ENCODE assay signal across 18 cellular contexts in the genomic region with DNA sequence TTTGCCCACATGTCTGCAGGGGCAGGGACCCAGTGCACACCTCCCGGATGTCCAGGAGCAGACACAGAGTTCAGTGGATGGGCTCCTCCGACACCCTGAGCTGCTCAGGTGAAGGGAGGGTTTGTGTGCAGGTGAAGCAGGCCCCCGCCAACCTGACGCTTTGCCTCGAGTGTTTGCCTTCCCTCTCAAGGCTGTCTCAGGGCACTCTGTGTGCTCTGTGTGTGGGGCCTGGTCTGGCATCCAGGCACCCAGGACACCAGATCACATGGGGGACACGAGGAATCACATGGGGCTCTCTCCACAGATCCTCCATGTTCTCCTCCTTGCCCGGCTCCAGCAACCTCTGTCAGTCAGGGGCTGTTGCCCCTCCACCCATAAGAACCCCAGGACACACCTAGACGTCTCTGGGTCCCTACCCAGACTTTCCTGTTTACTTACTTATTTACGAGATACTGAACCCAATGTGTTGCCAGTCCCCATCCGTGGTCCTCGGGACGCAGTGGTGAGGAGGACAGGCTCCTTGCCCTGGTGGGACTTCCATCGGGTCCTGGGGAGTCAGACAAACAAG.
"Had no signal": no experiment of that assay in that cellular context is flagged by ENCODE, and none has a peak within 500 bp of the region (broad histone marks: within the 10 kb centered on the region; RNA-seq: fewer than 3 reads in every experiment).

No MANE protein-coding gene starts in this region.

- DNase-seq: activated CD4-positive, alpha-beta T cell treated with anti-CD3 and anti-CD28 coated beads for 36 hours; activated CD8-positive, alpha-beta T cell treated with anti-CD3 and anti-CD28 coated beads for 36 hours; activated naive CD4-positive, alpha-beta T cell treated with Interleukin-2 at 50 U/mL for 16 hours; anterior cingulate cortex; brain microvascular endothelial cell; cortex of kidney; effector CD4-positive, alpha-beta T cell; esophagus squamous epithelium; islet precursor cell; natural killer cell; right cardiac atrium; stimulated activated naive CD8-positive, alpha-beta T cell treated with anti-CD3 and anti-CD28 coated beads, Interleukin-15, Interleukin-2, amounts not matched to agents 100 U/mL and 50 U/mL, for 24 hours had no signal

- H3K27me3 ChIP-seq: brain microvascular endothelial cell, hepatocyte had no signal

- H3K36me3 ChIP-seq: brain microvascular endothelial cell, esophagus squamous epithelium, prostate gland had no signal

- H3K4me3 Mint-ChIP-seq: activated CD4-positive, alpha-beta T cell treated with anti-CD3 and anti-CD28 coated beads for 36 hours; activated CD8-positive, alpha-beta T cell treated with anti-CD3 and anti-CD28 coated beads for 36 hours; activated T-helper 1 cell treated with anti-CD3 and anti-CD28 coated beads, Interleukin-12 subunit alpha, Interleukin-12 subunit beta, Interleukin-2, Interleukin-4 antibody, amounts not matched to agents 30 ng/mL and 10 ng/mL and 1 ng/mL, durations not matched to agents 14 hours and 24 hours and 36 hours; central memory CD8-positive, alpha-beta T cell; memory B cell; natural killer cell; type B pancreatic cell had no signal

- H3K4me3 ChIP-seq: esophagus squamous epithelium, hepatocyte, prostate gland had no signal

- H2AFZ ChIP-seq: hepatocyte had no signal

- H3K9me3 Mint-ChIP-seq: activated CD8-positive, alpha-beta T cell treated with anti-CD3 and anti-CD28 coated beads for 36 hours; activated T-helper 1 cell treated with anti-CD3 and anti-CD28 coated beads, Interleukin-12 subunit alpha, Interleukin-12 subunit beta, Interleukin-2, Interleukin-4 antibody, amounts not matched to agents 30 ng/mL and 10 ng/mL and 1 ng/mL, durations not matched to agents 14 hours and 24 hours and 36 hours; central memory CD8-positive, alpha-beta T cell; memory B cell; natural killer cell; type B pancreatic cell had no signal

- H3K36me3 Mint-ChIP-seq: memory B cell, natural killer cell, type B pancreatic cell had no signal

- H3K4me1 Mint-ChIP-seq: activated CD4-positive, alpha-beta T cell treated with anti-CD3 and anti-CD28 coated beads for 36 hours; central memory CD8-positive, alpha-beta T cell; memory B cell; natural killer cell had no signal

- H3K27ac Mint-ChIP-seq: activated CD4-positive, alpha-beta T cell treated with anti-CD3 and anti-CD28 coated beads for 36 hours; activated CD8-positive, alpha-beta T cell treated with anti-CD3 and anti-CD28 coated beads for 36 hours; activated T-helper 1 cell treated with anti-CD3 and anti-CD28 coated beads, Interleukin-12 subunit alpha, Interleukin-12 subunit beta, Interleukin-2, Interleukin-4 antibody, amounts not matched to agents 30 ng/mL and 10 ng/mL and 1 ng/mL, durations not matched to agents 14 hours and 24 hours and 36 hours; memory B cell; natural killer cell; type B pancreatic cell had no signal

- H3K4me1 ChIP-seq: esophagus squamous epithelium, prostate gland had no signal

- ATAC-seq: activated CD4-positive, alpha-beta T cell treated with anti-CD3 and anti-CD28 coated beads for 36 hours; activated CD8-positive, alpha-beta T cell treated with anti-CD3 and anti-CD28 coated beads for 36 hours; natural killer cell; right cardiac atrium; stimulated activated naive CD8-positive, alpha-beta T cell treated with anti-CD3 and anti-CD28 coated beads, Interleukin-15, Interleukin-2, amounts not matched to agents 100 U/mL and 50 U/mL, for 24 hours had no signal

- H3K4me2 ChIP-seq: hepatocyte had no signal

- H3K27ac ChIP-seq: brain microvascular endothelial cell, esophagus squamous epithelium, hepatocyte, prostate gland had no signal

- H3K9me3 ChIP-seq: esophagus squamous epithelium, prostate gland had no signal

- H3K79me2 ChIP-seq: hepatocyte had no signal
